Comparison of ENCODE assay signal across 19 cellular contexts in the genomic region with DNA sequence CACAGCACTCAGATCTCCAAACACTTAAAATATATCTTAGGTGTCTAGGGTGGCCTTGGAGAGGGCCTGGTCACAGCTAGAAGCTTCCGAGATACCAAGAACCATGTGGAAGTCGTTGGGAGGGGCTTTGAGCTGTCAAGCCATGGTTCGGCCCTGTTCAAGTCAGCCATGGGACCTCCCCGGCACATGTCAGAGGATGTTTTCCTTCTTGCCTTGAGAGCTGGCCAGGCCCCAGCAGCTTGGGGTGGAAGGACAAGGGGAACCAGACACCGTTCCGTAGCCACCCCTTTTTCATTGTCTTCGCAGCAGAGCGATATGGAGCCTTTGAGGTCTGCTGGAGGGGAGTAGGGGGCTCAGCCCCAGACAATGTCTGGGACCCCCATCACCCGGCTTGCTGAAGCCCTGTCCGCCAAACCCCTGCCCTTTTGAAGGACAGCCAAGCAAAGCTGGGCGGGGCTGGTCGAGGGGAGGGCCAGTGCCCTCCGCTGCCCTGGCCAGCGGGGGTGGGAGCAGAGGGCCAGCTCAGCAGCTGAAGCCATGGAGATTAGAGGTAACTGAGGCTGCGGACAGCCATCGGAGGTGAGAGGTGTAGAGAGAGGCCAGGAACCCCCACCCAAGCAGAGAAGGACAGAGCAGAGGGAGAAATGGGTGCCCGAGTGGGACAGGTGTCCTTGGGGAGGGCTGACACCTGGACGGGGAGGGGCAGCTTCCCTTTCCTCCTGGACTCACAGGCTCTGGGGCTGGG. TPM values are rescaled to one million over a fixed set of nuclear protein-coding genes. Genes with fewer than 3 reads are reported as not detected.
DNase-seq lines count a peak whose midpoint lies in the region; TF ChIP-seq lines count a peak whose summit lies in the region.
"Had no signal": no experiment of that assay in that cellular context is flagged by ENCODE, and none has a peak within 500 bp of the region (broad histone marks: within the 10 kb centered on the region; RNA-seq: fewer than 3 reads in every experiment).

No MANE protein-coding gene starts in this region.

- H3K27ac Mint-ChIP-seq in osteocyte (ENCODE audit: unreplicated experiment), result no peak overlapping the region
- H3K27ac Mint-ChIP-seq: activated naive CD4-positive, alpha-beta T cell treated with anti-CD3 and anti-CD28 coated beads, Interleukin-2, amount 10 ng/mL, durations not matched to agents 7 days and 5 days; immature natural killer cell had no signal

- H3K4me3 Mint-ChIP-seq in osteocyte (ENCODE audit: unreplicated experiment), result no peak overlapping the region
- H3K4me3 Mint-ChIP-seq: activated naive CD4-positive, alpha-beta T cell treated with anti-CD3 and anti-CD28 coated beads, Interleukin-2, amount 10 ng/mL, durations not matched to agents 7 days and 5 days; activated T-cell treated with anti-CD3 and anti-CD28 coated beads, Interleukin-2, amount 50 U/mL, for 4 hours; CD8-positive, alpha-beta memory T cell; immature natural killer cell; naive B cell had no signal

- H3K27me3 Mint-ChIP-seq in osteocyte (ENCODE audit: unreplicated experiment), result no peaks in the 10 kb centered on the region

- peak overlapping the region; percentile 86 for H3K27ac ChIP-seq in epithelial cell of prostate
- H3K27ac ChIP-seq: PC-9, spleen had no signal

- H3K4me3 ChIP-seq in retinal pigment epithelial cell (ENCODE audit: low read length), result peak overlapping the region; percentile 44
- H3K4me3 ChIP-seq: PC-9, spleen had no signal

- peak; percentile 18 for DNase-seq in D341Med (ENCODE audit: low spot score)
- DNase-seq in HT-29 (ENCODE audit: low spot score), result peak; percentile 70
- no peak for DNase-seq in epithelial cell of prostate (ENCODE audit: low read depth, low spot score)
- DNase-seq in retinal pigment epithelial cell (ENCODE audit: low read depth), result no peak
- DNase-seq in activated CD4-positive, alpha-beta T cell treated with anti-CD3 and anti-CD28 coated beads, Interleukin-2, amount 50 U/mL, for 4 hours, result no peak
- no peak for DNase-seq in osteocyte (ENCODE audit: extremely low spot score, unreplicated experiment)
- no peak for DNase-seq in MV-4-11 (lab: John Stamatoyannopoulos, UW)
- DNase-seq: activated naive CD4-positive, alpha-beta T cell treated with anti-CD3 and anti-CD28 coated beads, Interleukin-2, amount 10 ng/mL, durations not matched to agents 7 days and 5 days; activated T-cell treated with anti-CD3 and anti-CD28 coated beads, Interleukin-2, amount 50 U/mL, for 4 hours; anterior cingulate cortex; CD8-positive, alpha-beta memory T cell; effector memory CD4-positive, alpha-beta T cell; head of caudate nucleus; immature natural killer cell; naive B cell; spleen; T1000 had no signal

- peaks cover 11% of the 10 kb centered on the region for H3K9me3 Mint-ChIP-seq in osteocyte (ENCODE audit: unreplicated experiment)
- H3K9me3 Mint-ChIP-seq: activated naive CD4-positive, alpha-beta T cell treated with anti-CD3 and anti-CD28 coated beads, Interleukin-2, amount 10 ng/mL, durations not matched to agents 7 days and 5 days; activated T-cell treated with anti-CD3 and anti-CD28 coated beads, Interleukin-2, amount 50 U/mL, for 4 hours; CD8-positive, alpha-beta memory T cell had no signal

- no peaks in the 10 kb centered on the region for H3K4me1 Mint-ChIP-seq in osteocyte (ENCODE audit: unreplicated experiment)
- H3K4me1 Mint-ChIP-seq: activated naive CD4-positive, alpha-beta T cell treated with anti-CD3 and anti-CD28 coated beads, Interleukin-2, amount 10 ng/mL, durations not matched to agents 7 days and 5 days; CD8-positive, alpha-beta memory T cell had no signal

- H3K36me3 Mint-ChIP-seq in osteocyte (ENCODE audit: unreplicated experiment), result no peaks in the 10 kb centered on the region
- H3K36me3 Mint-ChIP-seq: activated naive CD4-positive, alpha-beta T cell treated with anti-CD3 and anti-CD28 coated beads, Interleukin-2, amount 10 ng/mL, durations not matched to agents 7 days and 5 days; CD8-positive, alpha-beta memory T cell had no signal

- TF ChIP-seq CTCF in retinal pigment epithelial cell (conservative IDR thresholded peaks at IDR 0.05; ENCODE audit: low read depth, low read length), result no peak
- TF ChIP-seq CTCF in osteocyte (IDR thresholded peaks at IDR 0.05), result no peak

RNA-seq across cellular contexts. Expression of gene KLK11, which starts 0.4 kb away (rescaled TPM):
- 128 and 138 TPM in 2 replicates for total RNA-seq in HT-29 (2014; rRNA removed; shearing (Covaris generic))
- not detected in 2 replicates for total RNA-seq in osteocyte
- total RNA-seq: CD8-positive, alpha-beta memory T cell; Daoy; spleen had no signal

RNA-seq across cellular contexts. Expression of gene KLK10, which starts 6.5 kb away (rescaled TPM):
- 154 and 171 TPM in 2 replicates for total RNA-seq in HT-29 (2014; rRNA removed; shearing (Covaris generic))
- not detected in 2 replicates for total RNA-seq in osteocyte
- total RNA-seq: activated T-cell treated with anti-CD3 and anti-CD28 coated beads, Interleukin-2, amount 50 U/mL, for 4 hours; CD8-positive, alpha-beta memory T cell; Daoy; spleen had no signal

RNA-seq across cellular contexts. Expression of gene KLK12, which starts 8.8 kb away (rescaled TPM):
- total RNA-seq in HT-29 (2014; rRNA removed; shearing (Covaris generic)), result 7.3 and 9.1 TPM in 2 replicates
- total RNA-seq in osteocyte, result not detected in 2 replicates
- total RNA-seq: activated T-cell treated with anti-CD3 and anti-CD28 coated beads, Interleukin-2, amount 50 U/mL, for 4 hours; CD8-positive, alpha-beta memory T cell; Daoy; PC-9; spleen had no signal

RNA-seq across cellular contexts. Expression of gene KLK8, which starts 24.6 kb away (rescaled TPM):
- total RNA-seq in HT-29 (2014; rRNA removed; shearing (Covaris generic)), result 4.2 and 8.7 TPM in 2 replicates
- not detected in 2 replicates for total RNA-seq in osteocyte
- total RNA-seq: activated T-cell treated with anti-CD3 and anti-CD28 coated beads, Interleukin-2, amount 50 U/mL, for 4 hours; CD8-positive, alpha-beta memory T cell; Daoy; spleen had no signal

RNA-seq across cellular contexts. Expression of gene KLK13, which starts 38.9 kb away (rescaled TPM):
- total RNA-seq in HT-29 (2014; rRNA removed; shearing (Covaris generic)), result not detected in 2 replicates
- not detected in 2 replicates for total RNA-seq in osteocyte
- total RNA-seq: activated T-cell treated with anti-CD3 and anti-CD28 coated beads, Interleukin-2, amount 50 U/mL, for 4 hours; CD8-positive, alpha-beta memory T cell; Daoy; PC-9; spleen had no signal

Comparison
In these comparisons a context has a peak if more than half of its experiments do, and no peak if none do; other contexts are left out.
1. DNase-seq: peak in D341Med (single experiment) and HT-29 (single experiment); none in epithelial cell of prostate (single experiment), retinal pigment epithelial cell (single experiment), activated CD4-positive, alpha-beta T cell treated with anti-CD3 and anti-CD28 coated beads, Interleukin-2, amount 50 U/mL, for 4 hours (0 of 2), osteocyte (single experiment) and MV-4-11 (single experiment).
2. RNA of gene KLK11, which starts 0.4 kb away (total RNA-seq): 128 to 138 TPM in HT-29; not detected in osteocyte; every median in the first group is over 100 times any median in the second.
3. RNA of gene KLK10, which starts 6.5 kb away (total RNA-seq): 154 to 171 TPM in HT-29; not detected in osteocyte; every median in the first group is over 100 times any median in the second.